ENCODE assay signal across 12 cellular contexts in the genomic region with DNA sequence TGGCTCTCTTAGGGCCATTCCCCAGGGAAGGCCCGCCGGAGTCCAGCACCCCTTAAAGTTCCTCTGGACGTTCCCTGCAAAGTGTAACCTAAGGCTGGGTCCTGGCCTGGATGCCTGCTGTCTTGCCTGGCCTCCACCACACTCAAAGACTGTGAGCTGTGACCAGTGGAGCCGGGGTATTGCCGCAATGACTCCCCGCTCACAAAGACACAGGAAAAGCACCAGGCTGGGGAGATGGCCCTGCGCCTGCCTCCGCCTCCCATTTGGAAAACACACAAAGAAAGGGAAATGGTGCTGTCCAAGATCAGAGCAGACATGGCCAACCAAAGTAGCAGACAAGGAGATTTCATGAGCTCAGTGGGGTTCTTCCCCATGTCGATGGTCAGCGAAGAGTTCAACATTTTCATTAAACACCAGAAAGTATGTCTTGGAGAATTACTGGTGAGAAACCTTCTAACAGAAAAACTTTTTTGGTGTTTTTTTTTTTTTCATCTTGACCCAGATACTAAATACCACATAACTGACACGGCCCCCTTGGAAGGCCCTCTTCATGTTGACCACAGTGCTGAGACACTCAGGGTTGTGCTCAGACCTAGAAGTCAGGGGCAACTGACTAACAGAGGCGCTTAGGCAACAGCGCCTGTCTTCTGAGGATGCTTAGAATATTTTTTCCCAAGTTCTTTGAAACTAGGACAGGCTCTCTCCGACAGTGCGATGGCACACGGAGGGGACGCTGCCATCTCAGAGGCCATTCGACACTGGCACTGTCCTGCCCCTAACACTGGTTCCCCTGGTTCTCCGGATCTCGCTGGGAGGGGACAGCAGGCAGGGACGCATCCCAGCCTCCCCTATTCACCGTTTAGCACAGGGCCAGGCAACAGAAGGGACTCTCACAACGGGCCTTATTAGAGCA.
A peak's percentile ranks its signal among the peaks of the same experiment; 100 is the strongest.
DNase-seq lines count a peak whose midpoint lies in the region; ATAC-seq and TF ChIP-seq lines count a peak whose summit lies in the region.
"Had no signal": no experiment of that assay in that cellular context is flagged by ENCODE, and none has a peak within 500 bp of the region (broad histone marks: within the 10 kb centered on the region; RNA-seq: fewer than 3 reads in every experiment).

No MANE protein-coding gene starts in this region.

- no peaks in the 10 kb centered on the region for H3K79me2 ChIP-seq in GM23338 (replicated peaks; ENCODE audit: insufficient read depth)

- H3K9me3 Mint-ChIP-seq in GM23338: peaks cover 9% of the 10 kb centered on the region
- no peaks in the 10 kb centered on the region for H3K9me3 Mint-ChIP-seq in activated T-cell treated with anti-CD3 and anti-CD28 coated beads, Interleukin-2, amount 50 U/mL, for 72 hours

- no peaks in the 10 kb centered on the region for H4K20me1 ChIP-seq in GM23338 (replicated peaks; ENCODE audit: insufficient read depth)

- H3K36me3 ChIP-seq in GM23338 (ENCODE audit: insufficient read depth): no peaks in the 10 kb centered on the region
- H3K36me3 ChIP-seq: cardiac muscle cell, uterus had no signal

- H3K9me3 ChIP-seq in right cardiac atrium (ENCODE audit: control insufficient read depth, low read length): no peaks in the 10 kb centered on the region
- H3K9me3 ChIP-seq: uterus had no signal

- H3K4me3 Mint-ChIP-seq in GM23338: no peak overlapping the region
- H3K4me3 Mint-ChIP-seq in activated T-cell treated with anti-CD3 and anti-CD28 coated beads, Interleukin-2, amount 50 U/mL, for 72 hours: peak overlapping the region; percentile 75 to 81

- H3K27me3 ChIP-seq in GM23338 (ENCODE audit: insufficient read depth) (no peaks in the 10 kb centered on the region; the same call in 1 of the 2 replicates), right cardiac atrium (ENCODE audit: control insufficient read depth, insufficient read depth) (no peaks in the 10 kb centered on the region)
- H3K27me3 ChIP-seq: uterus had no signal

- H3K27me3 Mint-ChIP-seq in GM23338 (ENCODE audit: insufficient read depth, low read depth, poor library complexity): peaks cover 2% of the 10 kb centered on the region
- peaks cover 28% of the 10 kb centered on the region for H3K27me3 Mint-ChIP-seq in activated T-cell treated with anti-CD3 and anti-CD28 coated beads, Interleukin-2, amount 50 U/mL, for 72 hours (ENCODE audit: low read depth)

- H3F3A ChIP-seq in GM23338 (replicated peaks; ENCODE audit: low read depth): no peaks in the 10 kb centered on the region

- H3K27ac Mint-ChIP-seq in GM23338: no peak overlapping the region
- peak overlapping the region; percentile 15 for H3K27ac Mint-ChIP-seq in activated T-cell treated with anti-CD3 and anti-CD28 coated beads, Interleukin-2, amount 50 U/mL, for 72 hours

- 0 out of 3 replicates have a peak, but pooled peaks cover 3% of the 10 kb centered on the region for H3K36me3 Mint-ChIP-seq in GM23338 (ENCODE audit: low read depth)
- peaks cover 0 to 3% of the 10 kb centered on the region in 2 donors for H3K36me3 Mint-ChIP-seq in activated T-cell treated with anti-CD3 and anti-CD28 coated beads, Interleukin-2, amount 50 U/mL, for 72 hours (ENCODE audit: insufficient read depth in 2 of 2)

- intact Hi-C loops in right cardiac atrium (cut with DNase I): no loop called here
- intact Hi-C loops in left colon (cut with DNase I, micrococcal nuclease): no loop called here

- no peak for ATAC-seq in GM23338
- ATAC-seq in activated T-cell treated with anti-CD3 and anti-CD28 coated beads, Interleukin-2, amount 50 U/mL, for 72 hours (replicated peaks in 1 of 2): peak; percentile 31 to 56
- ATAC-seq in right cardiac atrium: peak in 1 of 2 donors; percentile 65
- no peak for ATAC-seq in left colon

- peaks cover 8% of the 10 kb centered on the region for H3K4me1 Mint-ChIP-seq in GM23338
- peaks cover 48% of the 10 kb centered on the region for H3K4me1 Mint-ChIP-seq in activated T-cell treated with anti-CD3 and anti-CD28 coated beads, Interleukin-2, amount 50 U/mL, for 72 hours (ENCODE audit: low read depth)

- H3K4me3 ChIP-seq in GM23338: no peak overlapping the region
- no peak overlapping the region for H3K4me3 ChIP-seq in right cardiac atrium (ENCODE audit: low read length)
- H3K4me3 ChIP-seq in skin epidermis: peak overlapping the region in 2 of 7 experiments; percentile 22 to 27
- H3K4me3 ChIP-seq: cardiac muscle cell, uterus had no signal

- H3K9me2 ChIP-seq in GM23338 (ENCODE audit: insufficient read depth): 0 out of 2 replicates have a peak, but pooled peaks cover 5% of the 10 kb centered on the region

- no peak overlapping the region for H3K4me2 ChIP-seq in GM23338

- H2AFZ ChIP-seq in GM23338: peak overlapping the region; percentile 80; the same call in 1 of the 2 replicates

- H3K4me1 ChIP-seq in GM23338 (ENCODE audit: insufficient read depth): peaks cover 7% of the 10 kb centered on the region; the same call in 1 of the 2 replicates
- no peaks in the 10 kb centered on the region for H3K4me1 ChIP-seq in right cardiac atrium (ENCODE audit: control insufficient read depth, insufficient read depth, low read length)
- H3K4me1 ChIP-seq: uterus had no signal

- WGBS in right cardiac atrium: 75% methylated on average over 23 of the region's 23 CpGs

- H3K27ac ChIP-seq in GM23338 (ENCODE audit: low read depth): no peak overlapping the region
- H3K27ac ChIP-seq in right cardiac atrium (ENCODE audit: low read length): no peak overlapping the region
- peak overlapping the region in 12 of 21 experiments; percentile 17 to 84 (median 56) for H3K27ac ChIP-seq in skin epidermis
- H3K27ac ChIP-seq: cardiac muscle cell, uterus had no signal

- DNase-seq in GM23338 (ENCODE audit: low spot score) (no peak), right cardiac atrium (peak; percentile 67 to 77 (median 74)), left colon (no peak), SHP77 treated with DMSO at 0.1 percent for 48 hours (lab: John Stamatoyannopoulos, UW) (no peak)
- no peak for DNase-seq in activated T-cell treated with anti-CD3 and anti-CD28 coated beads, Interleukin-2, amount 50 U/mL, for 72 hours
- DNase-seq in stimulated activated CD4-positive, alpha-beta T cell treated with anti-CD3 and anti-CD28 coated beads, Interleukin-4, amount 100 ng/mL, for 4 hours: no peak
- DNase-seq: DMS79, NCI-H1417 treated with DMSO at 0.1 percent for 48 hours, NCI-H774, uterus had no signal

- TF ChIP-seq CTCF in GM23338 (conservative IDR thresholded peaks at IDR 0.05; ENCODE audit: low read depth in 2 of 2): no peak

TF ChIP-seq in GM23338, 12 proteins besides CTCF, POLR2A, EP300 and RAD21:
- no peak for TF ChIP-seq STAT1 (IDR thresholded peaks at IDR 0.05; ENCODE audit: unreplicated experiment)

Comparison
In these comparisons a context has a peak if more than half of its experiments do, and no peak if none do; other contexts are left out.
1. ATAC-seq: peak in activated T-cell treated with anti-CD3 and anti-CD28 coated beads, Interleukin-2, amount 50 U/mL, for 72 hours (2 of 2); none in GM23338 (single experiment) and left colon (single experiment).
2. DNase-seq: peak in right cardiac atrium (3 of 3); none in GM23338 (single experiment), activated T-cell treated with anti-CD3 and anti-CD28 coated beads, Interleukin-2, amount 50 U/mL, for 72 hours (0 of 2), left colon (0 of 2), SHP77 treated with DMSO at 0.1 percent for 48 hours (single experiment) and stimulated activated CD4-positive, alpha-beta T cell treated with anti-CD3 and anti-CD28 coated beads, Interleukin-4, amount 100 ng/mL, for 4 hours (0 of 2).
3. H3K27ac ChIP-seq: peak in skin epidermis (12 of 21); none in GM23338 (single experiment) and right cardiac atrium (single experiment).